In the genomic region with DNA sequence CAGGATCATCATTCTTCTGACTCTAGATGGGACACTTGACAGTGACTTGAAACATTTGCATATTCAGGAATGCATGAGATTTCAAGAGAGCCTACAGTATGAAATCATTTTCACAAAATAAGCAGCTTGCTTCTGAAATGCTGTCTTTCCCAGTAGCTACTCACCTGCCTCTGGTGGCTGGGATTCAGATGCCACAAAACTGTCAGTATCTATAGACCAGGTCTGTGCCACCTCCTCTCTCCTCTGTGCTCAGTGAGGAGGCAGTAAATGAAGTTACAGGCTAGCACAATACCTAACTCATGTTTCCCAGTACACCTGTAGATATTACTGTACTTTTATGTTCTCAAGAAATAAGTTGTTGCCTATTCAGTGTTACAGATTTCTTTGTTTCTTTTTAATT, we compare ENCODE assay signal across 23 cellular contexts.
"Had no signal": no experiment of that assay in that cellular context is flagged by ENCODE, and none has a peak within 500 bp of the region (broad histone marks: within the 10 kb centered on the region; RNA-seq: fewer than 3 reads in every experiment).

No MANE protein-coding gene starts in this region.

- ATAC-seq: activated CD4-positive, alpha-beta T cell treated with anti-CD3 and anti-CD28 coated beads for 36 hours had no signal

- H3K27ac ChIP-seq: breast epithelium, KMS-11, Peyer's patch, RWPE1 had no signal

- H3K4me1 ChIP-seq: breast epithelium had no signal

- DNase-seq: activated CD4-positive, alpha-beta memory T cell treated with anti-CD3 and anti-CD28 coated beads, Interleukin-2, amount 10 ng/mL, durations not matched to agents 7 days and 5 days; activated CD4-positive, alpha-beta T cell treated with anti-CD3 and anti-CD28 coated beads for 36 hours; activated CD4-positive, alpha-beta T cell treated with anti-CD3 and anti-CD28 coated beads, Interleukin-2, amount 50 U/mL, for 1 hour; activated CD4-positive, CD25-positive, alpha-beta regulatory T cell; activated gamma-delta T cell treated with Interleukin-2 at 50 U/mL for 16 hours; activated naive CD4-positive, alpha-beta T cell treated with anti-CD3 and anti-CD28 coated beads, Interleukin-2, amount 10 ng/mL, durations not matched to agents 7 days and 5 days; activated T-cell treated with anti-CD3 and anti-CD28 coated beads for 4 hours; activated T-cell treated with anti-CD3 and anti-CD28 coated beads, Interleukin-2, amount 50 U/mL, for 48 hours; aorta; NCI-H1092; NCI-H1417 treated with DMSO at 0.1 percent for 48 hours; NCI-H1694; NCI-H2029 treated with DMSO at 0.1 percent for 48 hours; NCI-H345; NCI-H510A; Peyer's patch; SHP77 treated with DMSO at 0.1 percent for 48 hours; T-helper 2 cell; T1000 had no signal

- H3K9me3 ChIP-seq: breast epithelium, Peyer's patch had no signal

- H3K9me3 Mint-ChIP-seq: activated CD4-positive, alpha-beta memory T cell treated with anti-CD3 and anti-CD28 coated beads, Interleukin-2, amount 10 ng/mL, durations not matched to agents 7 days and 5 days; activated naive CD4-positive, alpha-beta T cell treated with anti-CD3 and anti-CD28 coated beads, Interleukin-2, amount 10 ng/mL, durations not matched to agents 7 days and 5 days; activated T-helper 2 cell treated with anti-CD3 and anti-CD28 coated beads, Interferon-gamma antibody, Interleukin-2, Interleukin-4, amounts not matched to agents 10 μg/mL and 5 μg/mL and 100 μg/mL, durations not matched to agents 14 hours and 24 hours and 36 hours had no signal

- H3K27me3 ChIP-seq: breast epithelium, Peyer's patch had no signal

- H3K27me3 Mint-ChIP-seq: activated CD4-positive, alpha-beta memory T cell treated with anti-CD3 and anti-CD28 coated beads, Interleukin-2, amount 10 ng/mL, durations not matched to agents 7 days and 5 days; activated CD4-positive, alpha-beta T cell treated with anti-CD3 and anti-CD28 coated beads for 36 hours; activated naive CD4-positive, alpha-beta T cell treated with anti-CD3 and anti-CD28 coated beads, Interleukin-2, amount 10 ng/mL, durations not matched to agents 7 days and 5 days had no signal

- H3K4me3 Mint-ChIP-seq: activated CD4-positive, alpha-beta memory T cell treated with anti-CD3 and anti-CD28 coated beads, Interleukin-2, amount 10 ng/mL, durations not matched to agents 7 days and 5 days; activated CD4-positive, alpha-beta T cell treated with anti-CD3 and anti-CD28 coated beads for 36 hours; activated naive CD4-positive, alpha-beta T cell treated with anti-CD3 and anti-CD28 coated beads, Interleukin-2, amount 10 ng/mL, durations not matched to agents 7 days and 5 days had no signal

- H3K36me3 ChIP-seq: breast epithelium had no signal

- H3K4me3 ChIP-seq: breast epithelium, Peyer's patch had no signal

- H3K27ac Mint-ChIP-seq: activated CD4-positive, alpha-beta memory T cell treated with anti-CD3 and anti-CD28 coated beads, Interleukin-2, amount 10 ng/mL, durations not matched to agents 7 days and 5 days; activated CD4-positive, alpha-beta T cell treated with anti-CD3 and anti-CD28 coated beads for 36 hours; activated naive CD4-positive, alpha-beta T cell treated with anti-CD3 and anti-CD28 coated beads, Interleukin-2, amount 10 ng/mL, durations not matched to agents 7 days and 5 days; activated T-helper 2 cell treated with anti-CD3 and anti-CD28 coated beads, Interferon-gamma antibody, Interleukin-2, Interleukin-4, amounts not matched to agents 10 μg/mL and 5 μg/mL and 100 μg/mL, durations not matched to agents 14 hours and 24 hours and 36 hours had no signal

- H3K4me2 ChIP-seq: KMS-11 had no signal
